ENCODE assay signal across 8 cellular contexts in the genomic region with DNA sequence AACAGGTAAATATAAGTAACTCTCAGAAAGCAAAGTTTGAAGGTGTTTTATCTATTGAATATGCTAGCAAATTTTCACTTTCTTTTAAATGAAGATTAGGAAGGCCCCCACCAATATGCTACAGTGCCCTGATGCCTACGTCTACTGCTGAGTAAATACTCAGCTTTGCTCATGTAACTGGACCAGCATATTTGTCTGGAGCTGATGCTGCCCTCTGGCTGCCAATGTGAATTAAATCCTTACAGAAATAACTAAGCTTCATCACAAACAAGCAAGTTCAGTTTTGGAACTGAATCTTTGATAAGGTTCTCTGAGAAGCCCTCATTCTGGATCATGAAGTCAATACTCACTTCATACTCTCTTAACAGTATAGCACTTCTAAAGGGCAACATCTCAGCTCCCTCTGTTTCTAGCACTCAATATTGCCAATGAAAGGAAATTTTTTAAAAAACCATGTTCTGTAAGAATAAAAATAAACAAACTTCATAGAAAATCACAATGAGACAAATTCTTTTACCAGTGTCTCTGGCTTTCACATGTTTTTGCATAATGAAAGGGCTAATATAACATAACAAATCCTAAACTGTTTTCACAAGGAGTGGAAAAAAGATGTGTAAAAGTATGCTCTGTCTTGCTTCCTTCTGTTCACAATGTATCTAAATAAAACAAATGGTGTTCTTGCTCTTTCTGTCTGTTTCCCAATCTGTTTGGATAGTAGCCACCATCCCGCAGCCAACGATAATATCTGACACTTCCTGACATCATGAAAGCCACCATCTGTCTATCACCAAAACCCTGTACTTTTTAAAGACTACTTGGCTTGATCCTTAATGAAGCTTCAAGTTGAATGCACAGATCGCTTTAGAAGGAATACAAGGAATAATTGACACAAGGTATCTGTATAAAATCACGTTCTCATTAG.
DNase-seq lines count a peak whose midpoint lies in the region; ATAC-seq and TF ChIP-seq lines count a peak whose summit lies in the region.

No MANE protein-coding gene starts in this region.

- no peak overlapping the region for H2BK5ac ChIP-seq in mesendoderm (ENCODE audit: low read length)

- H3K9me3 ChIP-seq in T-helper 17 cell (ENCODE audit: control insufficient read depth, low read length, poor library complexity, severe bottlenecking): no peaks in the 10 kb centered on the region

- ATAC-seq in activated CD8-positive, alpha-beta T cell treated with anti-CD3 and anti-CD28 coated beads for 36 hours: no peak
- no peak for ATAC-seq in activated CD8-positive, alpha-beta T cell treated with anti-CD3 and anti-CD28 coated beads, Interleukin-2, amount 10 ng/mL, durations not matched to agents 7 days and 5 days
- ATAC-seq in T-helper 17 cell: no peak
- ATAC-seq in HG03457 (IDR thresholded peaks at IDR 0.05; ENCODE audit: unreplicated experiment): no peak

- WGBS in mesendoderm (ENCODE audit: extremely low coverage, insufficient coverage, low lambda C conversion rate): no CpG with 5 or more reads among the region's 5 CpGs

- H3K4me1 Mint-ChIP-seq in activated CD8-positive, alpha-beta T cell treated with anti-CD3 and anti-CD28 coated beads for 36 hours (ENCODE audit: low read depth): no peaks in the 10 kb centered on the region
- H3K4me1 Mint-ChIP-seq in activated CD8-positive, alpha-beta T cell treated with anti-CD3 and anti-CD28 coated beads, Interleukin-2, amount 10 ng/mL, durations not matched to agents 7 days and 5 days (ENCODE audit: low read depth): no peaks in the 10 kb centered on the region
- no peaks in the 10 kb centered on the region for H3K4me1 Mint-ChIP-seq in T-helper 17 cell

- peak overlapping the region in 1 of 59 donors; percentile 83 for H3K27ac ChIP-seq in dorsolateral prefrontal cortex
- no peak overlapping the region for H3K27ac ChIP-seq in mesendoderm (ENCODE audit: low read depth, low read length)

- H3K79me1 ChIP-seq in mesendoderm (ENCODE audit: low read length): no peaks in the 10 kb centered on the region

- DNase-seq in activated CD8-positive, alpha-beta T cell treated with anti-CD3 and anti-CD28 coated beads for 36 hours: peak; percentile 21
- DNase-seq in activated CD8-positive, alpha-beta T cell treated with anti-CD3 and anti-CD28 coated beads, Interleukin-2, amount 10 ng/mL, durations not matched to agents 7 days and 5 days: no peak
- peak; percentile 49 for DNase-seq in NCI-H82 (lab: John Stamatoyannopoulos, UW)
- DNase-seq in dorsolateral prefrontal cortex: peak in 6 of 10 donors; percentile 34 to 76 (median 56)
- peak; percentile 42 for DNase-seq in mesendoderm
- DNase-seq in T-helper 17 cell: no peak
- DNase-seq in stimulated activated CD4-positive, alpha-beta T cell treated with anti-CD3 and anti-CD28 coated beads, Interleukin-2, amount 100 ng/mL, for 24 hours: no peak

- H3K36me3 ChIP-seq in mesendoderm (ENCODE audit: control insufficient read depth, insufficient read depth, low read length): no peaks in the 10 kb centered on the region

- H2BK120ac ChIP-seq in mesendoderm (ENCODE audit: low read depth, low read length): no peak overlapping the region

- no peak overlapping the region for H3K4ac ChIP-seq in mesendoderm (ENCODE audit: low read depth, low read length)

- H4K5ac ChIP-seq in mesendoderm (ENCODE audit: low read length): no peak overlapping the region

- no peaks in the 10 kb centered on the region for H3K9me3 Mint-ChIP-seq in activated CD8-positive, alpha-beta T cell treated with anti-CD3 and anti-CD28 coated beads for 36 hours
- no peaks in the 10 kb centered on the region for H3K9me3 Mint-ChIP-seq in activated CD8-positive, alpha-beta T cell treated with anti-CD3 and anti-CD28 coated beads, Interleukin-2, amount 10 ng/mL, durations not matched to agents 7 days and 5 days (ENCODE audit: insufficient read depth)

- H3K27ac Mint-ChIP-seq in activated CD8-positive, alpha-beta T cell treated with anti-CD3 and anti-CD28 coated beads for 36 hours: no peak overlapping the region
- no peak overlapping the region for H3K27ac Mint-ChIP-seq in activated CD8-positive, alpha-beta T cell treated with anti-CD3 and anti-CD28 coated beads, Interleukin-2, amount 10 ng/mL, durations not matched to agents 7 days and 5 days
- no peak overlapping the region for H3K27ac Mint-ChIP-seq in T-helper 17 cell

- intact Hi-C loops in activated CD8-positive, alpha-beta T cell treated with anti-CD3 and anti-CD28 coated beads for 36 hours (cut with micrococcal nuclease): no loop called here
- intact Hi-C loops in dorsolateral prefrontal cortex (cut with DNase I): loop anchor here (5.0 to 10.0 kb wide), 2 partner anchors 458 to 461 kb away; no protein-coding TSS in a partner anchor

- H3K56ac ChIP-seq in mesendoderm (ENCODE audit: low read length): no peak overlapping the region

- H3K23ac ChIP-seq in mesendoderm (ENCODE audit: low read length): no peak overlapping the region

- H3K4me1 ChIP-seq in mesendoderm (ENCODE audit: control insufficient read depth, low read depth, low read length): no peaks in the 10 kb centered on the region

- H3K4me2 ChIP-seq in mesendoderm (ENCODE audit: low read length): no peak overlapping the region

- POLR2A ChIA-PET in activated CD8-positive, alpha-beta T cell treated with anti-CD3 and anti-CD28 coated beads for 36 hours (lab: Charles Lee): no interaction called here
- POLR2A ChIA-PET in activated CD8-positive, alpha-beta T cell treated with anti-CD3 and anti-CD28 coated beads, Interleukin-2, amount 10 ng/mL, durations not matched to agents 7 days and 5 days (lab: Charles Lee): no interaction called here

- no peak overlapping the region for H3K4me3 Mint-ChIP-seq in activated CD8-positive, alpha-beta T cell treated with anti-CD3 and anti-CD28 coated beads for 36 hours
- no peak overlapping the region for H3K4me3 Mint-ChIP-seq in activated CD8-positive, alpha-beta T cell treated with anti-CD3 and anti-CD28 coated beads, Interleukin-2, amount 10 ng/mL, durations not matched to agents 7 days and 5 days
- H3K4me3 Mint-ChIP-seq in T-helper 17 cell: no peak overlapping the region

- no peak overlapping the region for H3K4me3 ChIP-seq in dorsolateral prefrontal cortex
- no peak overlapping the region for H3K4me3 ChIP-seq in mesendoderm (ENCODE audit: low read length)

- H2BK15ac ChIP-seq in mesendoderm (replicated peaks; ENCODE audit: low read depth): no peak overlapping the region

- no peaks in the 10 kb centered on the region for H3K79me2 ChIP-seq in mesendoderm (ENCODE audit: control insufficient read depth, insufficient read depth, low read length)

- no peak overlapping the region for H3K9ac ChIP-seq in mesendoderm (ENCODE audit: low read length)

- no peak overlapping the region for H4K8ac ChIP-seq in mesendoderm (ENCODE audit: low read depth, low read length)

- no peaks in the 10 kb centered on the region for H3K27me3 ChIP-seq in dorsolateral prefrontal cortex
- H3K27me3 ChIP-seq in mesendoderm (ENCODE audit: insufficient read depth, low read length, poor library complexity): no peaks in the 10 kb centered on the region

- TF ChIP-seq CTCF in activated CD8-positive, alpha-beta T cell treated with anti-CD3 and anti-CD28 coated beads for 36 hours (IDR thresholded peaks at IDR 0.05): peak; percentile 33
- TF ChIP-seq CTCF in dorsolateral prefrontal cortex (IDR thresholded peaks at IDR 0.05 in 54 of 56, conservative IDR thresholded peaks at IDR 0.05 in 2 of 56; ENCODE audit: low read depth in 1 of 56, partially characterized antibody in 56 of 56): peak in 55 of 56 donors; percentile 43 to 78 (median 66)

- H3K18ac ChIP-seq in mesendoderm (ENCODE audit: low read length): no peak overlapping the region

- H3K36me3 Mint-ChIP-seq in activated CD8-positive, alpha-beta T cell treated with anti-CD3 and anti-CD28 coated beads for 36 hours (ENCODE audit: low read depth): no peaks in the 10 kb centered on the region
- H3K36me3 Mint-ChIP-seq in activated CD8-positive, alpha-beta T cell treated with anti-CD3 and anti-CD28 coated beads, Interleukin-2, amount 10 ng/mL, durations not matched to agents 7 days and 5 days (ENCODE audit: low read depth): no peaks in the 10 kb centered on the region
- H3K36me3 Mint-ChIP-seq in T-helper 17 cell (ENCODE audit: low read depth): no peaks in the 10 kb centered on the region

- CTCF ChIA-PET in activated CD8-positive, alpha-beta T cell treated with anti-CD3 and anti-CD28 coated beads for 36 hours (lab: Charles Lee): interaction anchor here (0.8 to 0.9 kb wide), 2 partner anchors 27 to 219 kb away, joined by 3 read pairs; no protein-coding TSS in a partner anchor
- CTCF ChIA-PET in activated CD8-positive, alpha-beta T cell treated with anti-CD3 and anti-CD28 coated beads, Interleukin-2, amount 10 ng/mL, durations not matched to agents 7 days and 5 days (lab: Charles Lee): no interaction called here

- H2AK5ac ChIP-seq in mesendoderm (ENCODE audit: low read length): no peak overlapping the region

- no peaks in the 10 kb centered on the region for H3K27me3 Mint-ChIP-seq in activated CD8-positive, alpha-beta T cell treated with anti-CD3 and anti-CD28 coated beads for 36 hours
- H3K27me3 Mint-ChIP-seq in activated CD8-positive, alpha-beta T cell treated with anti-CD3 and anti-CD28 coated beads, Interleukin-2, amount 10 ng/mL, durations not matched to agents 7 days and 5 days (ENCODE audit: low read depth): no peaks in the 10 kb centered on the region
- peaks cover 14% of the 10 kb centered on the region for H3K27me3 Mint-ChIP-seq in T-helper 17 cell

Comparison
In these comparisons a context has a peak if more than half of its experiments do, and no peak if none do; other contexts are left out.
1. DNase-seq: peak in activated CD8-positive, alpha-beta T cell treated with anti-CD3 and anti-CD28 coated beads for 36 hours (single experiment), NCI-H82 (single experiment), dorsolateral prefrontal cortex (6 of 10) and mesendoderm (single experiment); none in activated CD8-positive, alpha-beta T cell treated with anti-CD3 and anti-CD28 coated beads, Interleukin-2, amount 10 ng/mL, durations not matched to agents 7 days and 5 days (single experiment), T-helper 17 cell (0 of 3) and stimulated activated CD4-positive, alpha-beta T cell treated with anti-CD3 and anti-CD28 coated beads, Interleukin-2, amount 100 ng/mL, for 24 hours (0 of 2).